8 cellular contexts compared by ENCODE assay signal in genomic region chr17:77374170-77374936, GRCh38.
A peak's percentile ranks its signal among the peaks of the same experiment; 100 is the strongest.
DNase-seq lines count a peak whose midpoint lies in the region; ATAC-seq and TF ChIP-seq lines count a peak whose summit lies in the region.

No MANE protein-coding gene starts in this region.

- peak overlapping the region; percentile 65 for H3K4me3 ChIP-seq in GM12875 (ENCODE audit: low read depth, low read length)
- peak overlapping the region; percentile 82 for H3K4me3 ChIP-seq in fibroblast of pulmonary artery (replicated peaks; ENCODE audit: low read depth, low read length)

- H3K27ac Mint-ChIP-seq in natural killer cell treated with Interleukin-12 subunit alpha and Interleukin-12 subunit beta and Interleukin-15 and Interleukin-18, amount 100 ng/mL, for 72 hours = peak overlapping the region; percentile 57 to 82

- H3K36me3 Mint-ChIP-seq in natural killer cell treated with Interleukin-12 subunit alpha and Interleukin-12 subunit beta and Interleukin-15 and Interleukin-18, amount 100 ng/mL, for 72 hours = no peaks in the 10 kb centered on the region

- peak overlapping the region; percentile 85 for H3K4me3 Mint-ChIP-seq in natural killer cell treated with Interleukin-12 subunit alpha and Interleukin-12 subunit beta and Interleukin-15 and Interleukin-18, amount 100 ng/mL, for 72 hours

- DNase-seq in NOMO-1 (lab: John Stamatoyannopoulos, UW; ENCODE audit: unreplicated experiment in 2 of 2) (peak; percentile 34 to 36), activated gamma-delta T cell (lab: John Stamatoyannopoulos, UW) (peak; percentile 39), fibroblast of pulmonary artery (ENCODE audit: low read depth) (peak; percentile 92), stromal cell of bone marrow (ENCODE audit: low read depth) (peak; percentile 72), NCI-H2081 treated with DMSO at 0.1 percent for 48 hours (lab: John Stamatoyannopoulos, UW) (no peak)
- DNase-seq in natural killer cell treated with Interleukin-12 subunit alpha and Interleukin-12 subunit beta and Interleukin-15 and Interleukin-18, amount 100 ng/mL, for 72 hours (ENCODE audit: low spot score) = peak; percentile 75

- ATAC-seq in natural killer cell treated with Interleukin-12 subunit alpha and Interleukin-12 subunit beta and Interleukin-15 and Interleukin-18, amount 100 ng/mL, for 72 hours = peak; percentile 52 to 72
- ATAC-seq in GM18517 (IDR thresholded peaks at IDR 0.05; ENCODE audit: unreplicated experiment) = no peak

- no peaks in the 10 kb centered on the region for H3K9me3 Mint-ChIP-seq in natural killer cell treated with Interleukin-12 subunit alpha and Interleukin-12 subunit beta and Interleukin-15 and Interleukin-18, amount 100 ng/mL, for 72 hours

- no peaks in the 10 kb centered on the region for H3K27me3 Mint-ChIP-seq in natural killer cell treated with Interleukin-12 subunit alpha and Interleukin-12 subunit beta and Interleukin-15 and Interleukin-18, amount 100 ng/mL, for 72 hours

- peaks cover 32 to 44% of the 10 kb centered on the region in 2 donors for H3K4me1 Mint-ChIP-seq in natural killer cell treated with Interleukin-12 subunit alpha and Interleukin-12 subunit beta and Interleukin-15 and Interleukin-18, amount 100 ng/mL, for 72 hours (ENCODE audit: low read depth in 2 of 2)

- TF ChIP-seq CTCF in GM12875 (IDR thresholded peaks at IDR 0.05; ENCODE audit: borderline replicate concordance, insufficient read depth, low read depth, low read length) = no peak
- peak; percentile 36 for TF ChIP-seq CTCF in fibroblast of pulmonary artery (IDR thresholded peaks at IDR 0.05; ENCODE audit: low read length, missing control alignments)
